1 cellular context compared by ENCODE assay signal in genomic region chr12:52438305-52439301, GRCh38.
TF ChIP-seq lines count a peak whose summit lies in the region.

No MANE protein-coding gene starts in this region.

TF ChIP-seq in HCT116, 20 proteins besides CTCF, POLR2A, EP300 and RAD21 (continued from another document):
- no peak for TF ChIP-seq ATF3 (IDR thresholded peaks at IDR 0.05)
- no peak for TF ChIP-seq ELF1 (IDR thresholded peaks at IDR 0.05; ENCODE audit: borderline replicate concordance, low read depth)
- TF ChIP-seq SIN3A (IDR thresholded peaks at IDR 0.05; ENCODE audit: low read depth), result no peak
- no peak for TF ChIP-seq SP1 (IDR thresholded peaks at IDR 0.05; ENCODE audit: low read depth)
- no peak for TF ChIP-seq EGR1 (IDR thresholded peaks at IDR 0.05; ENCODE audit: low read depth)
- TF ChIP-seq ZFX (IDR thresholded peaks at IDR 0.05), result no peak
- no peak for TF ChIP-seq ZBTB33 (IDR thresholded peaks at IDR 0.05; ENCODE audit: extremely low read depth, insufficient replicate concordance, low read length)
TF ChIP-seq in HCT116: peak in this region for 0.
